ENCODE assay signal across 23 cellular contexts in the genomic region with DNA sequence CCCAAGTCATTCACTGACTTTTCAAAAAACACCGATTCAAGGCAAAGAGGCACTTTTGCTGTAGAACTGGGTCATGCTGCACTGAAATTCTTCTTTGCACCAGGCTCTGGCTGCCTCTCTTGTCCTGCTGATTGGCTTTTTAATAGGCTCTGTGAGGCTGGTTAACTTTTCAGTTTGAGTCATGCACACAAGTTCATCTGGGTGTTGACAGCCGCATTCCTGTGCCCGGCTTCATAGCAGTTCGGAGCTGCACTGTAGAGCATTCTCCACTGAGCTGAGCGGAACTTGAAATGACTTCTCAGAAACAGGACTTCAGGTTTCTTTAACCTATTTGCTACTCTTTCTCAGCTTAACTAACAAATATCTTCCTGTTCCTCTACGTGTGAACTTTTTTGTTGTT.
DNase-seq lines count a peak whose midpoint lies in the region; ATAC-seq and TF ChIP-seq lines count a peak whose summit lies in the region.
"Had no signal": no experiment of that assay in that cellular context is flagged by ENCODE, and none has a peak within 500 bp of the region (broad histone marks: within the 10 kb centered on the region; RNA-seq: fewer than 3 reads in every experiment).

No MANE protein-coding gene starts in this region.

- H3K27ac ChIP-seq in GM23248 = no peak overlapping the region
- peak overlapping the region; percentile 55 for H3K27ac ChIP-seq in mesodermal cell (ENCODE audit: low read depth, low read length, severe bottlenecking)
- H3K27ac ChIP-seq: testis had no signal

- ATAC-seq in GM21717 (IDR thresholded peaks at IDR 0.05; ENCODE audit: unreplicated experiment) (no peak), HG03439 (IDR thresholded peaks at IDR 0.05; ENCODE audit: unreplicated experiment) (no peak)
- ATAC-seq: activated naive CD4-positive, alpha-beta T cell treated with anti-CD3 and anti-CD28 coated beads, Interleukin-2, amount 50 U/mL, for 72 hours; activated T-cell treated with anti-CD3 and anti-CD28 coated beads, Interleukin-2, amount 50 U/mL, for 4 hours; sciatic nerve; stimulated activated effector memory CD8-positive, alpha-beta T cell treated with anti-CD3 and anti-CD28 coated beads, Interleukin-12 subunit alpha, Interleukin-12 subunit beta, amount 100 ng/mL, for 72 hours; WTC11 had no signal

- TF ChIP-seq CTCF in AG10803 (conservative IDR thresholded peaks at IDR 0.05; ENCODE audit: low read length) (no peak), epithelial cell of proximal tubule (conservative IDR thresholded peaks at IDR 0.05; ENCODE audit: low read depth, low read length) (no peak)

- H3K4me1 ChIP-seq in GM23248 (ENCODE audit: insufficient read depth) (0 out of 2 replicates have a peak, but pooled peaks cover 7% of the 10 kb centered on the region), mesodermal cell (ENCODE audit: control insufficient read depth, insufficient read depth, low read length, poor library complexity, severe bottlenecking) (peaks cover 15% of the 10 kb centered on the region)
- H3K4me1 ChIP-seq: testis had no signal

- H3F3A ChIP-seq in GM23248 (ENCODE audit: insufficient read depth) = no peaks in the 10 kb centered on the region

- no peak overlapping the region for H3K4me2 ChIP-seq in GM23248 (ENCODE audit: unreplicated experiment)

- DNase-seq in AG10803 (ENCODE audit: low read depth) (peak; percentile 42), GM23248 (peak; percentile 58), epithelial cell of proximal tubule (ENCODE audit: low read depth) (peak; percentile 42), T-helper 9 cell (no peak), NCI-H82 treated with DMSO at 0.1 percent for 48 hours (lab: John Stamatoyannopoulos, UW; ENCODE audit: unreplicated experiment) (no peak)
- DNase-seq: activated CD4-positive, alpha-beta memory T cell treated with anti-CD3 and anti-CD28 coated beads for 36 hours; activated T-cell treated with anti-CD3 and anti-CD28 coated beads, Interleukin-2, amount 50 U/mL, for 4 hours; AML-193; DND-41; erythroblast; H9; NCI-H2171; NCI-H526; occipital lobe; SHP77; testis had no signal

- H3K4me3 ChIP-seq in AG10803 (ENCODE audit: low read length) (no peak overlapping the region), GM23248 (no peak overlapping the region), epithelial cell of proximal tubule (ENCODE audit: low read depth, low read length) (no peak overlapping the region), mesodermal cell (ENCODE audit: extremely low read depth, insufficient read depth, low read length, poor library complexity, severe bottlenecking) (no peak overlapping the region)
- H3K4me3 ChIP-seq: testis had no signal

- H3K36me3 ChIP-seq in GM23248 (ENCODE audit: low read depth) = no peaks in the 10 kb centered on the region
- no peaks in the 10 kb centered on the region for H3K36me3 ChIP-seq in mesodermal cell (ENCODE audit: control insufficient read depth, insufficient read depth, low read length)

- H3K9ac ChIP-seq in GM23248 = no peak overlapping the region

- 19% methylated on average over 6 of the region's 6 CpGs for WGBS in GM23248 (ENCODE audit: low coverage in 1 of 2, low lambda C conversion rate in 2 of 2, missing lambda C conversion rate in 2 of 2), 2 experiments
- WGBS in mesodermal cell (ENCODE audit: insufficient coverage in 2 of 2), 2 experiments = 54 to 81% methylated on average over 5 of the region's 6 CpGs

- no peak overlapping the region for H2AFZ ChIP-seq in GM23248

- in situ Hi-C loops in GM23248 (cut with MboI) = no loop called here

- no peaks in the 10 kb centered on the region for H4K20me1 ChIP-seq in GM23248 (ENCODE audit: insufficient read depth)

- H3K9me3 ChIP-seq in GM23248 (ENCODE audit: low read depth) (no peaks in the 10 kb centered on the region), mesodermal cell (ENCODE audit: control insufficient read depth, low read length) (no peaks in the 10 kb centered on the region)
- H3K9me3 ChIP-seq: testis had no signal

- no peaks in the 10 kb centered on the region for H3K9me2 ChIP-seq in GM23248 (ENCODE audit: insufficient read depth)

- H3K27me3 ChIP-seq in GM23248 (replicated peaks; ENCODE audit: insufficient read depth) = peaks cover 44% of the 10 kb centered on the region
- H3K27me3 ChIP-seq: testis had no signal

- no peaks in the 10 kb centered on the region for H3K79me2 ChIP-seq in GM23248 (ENCODE audit: insufficient read depth)

Comparison
In these comparisons a context has a peak if more than half of its experiments do, and no peak if none do; other contexts are left out.
1. DNase-seq: peak in AG10803 (single experiment), GM23248 (single experiment) and epithelial cell of proximal tubule (single experiment); none in T-helper 9 cell (single experiment) and NCI-H82 treated with DMSO at 0.1 percent for 48 hours (single experiment).